21 cellular contexts compared by ENCODE assay signal in genomic region chr22:38609371-38609770, GRCh38. TPM values are rescaled to one million over a fixed set of nuclear protein-coding genes. Genes with fewer than 3 reads are reported as not detected.
"Had no signal": no experiment of that assay in that cellular context is flagged by ENCODE, and none has a peak within 500 bp of the region (broad histone marks: within the 10 kb centered on the region; RNA-seq: fewer than 3 reads in every experiment).

No MANE protein-coding gene starts in this region.

- H3K4me3 Mint-ChIP-seq: activated B cell treated with CpG ODN at 0.5 μM for 24 hours; activated CD4-positive, alpha-beta memory T cell treated with anti-CD3 and anti-CD28 coated beads for 36 hours; activated CD8-positive, alpha-beta memory T cell treated with anti-CD3 and anti-CD28 coated beads, Interleukin-2, amount 10 ng/mL, durations not matched to agents 7 days and 5 days; activated naive CD8-positive, alpha-beta T cell treated with anti-CD3 and anti-CD28 coated beads, Interleukin-2, amount 10 ng/mL, durations not matched to agents 7 days and 5 days; activated T-helper 17 cell treated with anti-CD3 and anti-CD28 coated beads, Interleukin-2, amount 50 U/mL, for 72 hours; mesothelial cell of epicardium; naive B cell; stimulated activated memory B cell treated with anti-CD40 and anti-IgM and Interleukin-4, amounts not matched to agents 10 μg/mL and 1 μg/mL and 100 μg/mL, for 72 hours; T-cell had no signal

- H3K36me3 Mint-ChIP-seq: activated CD4-positive, alpha-beta memory T cell treated with anti-CD3 and anti-CD28 coated beads for 36 hours; activated CD8-positive, alpha-beta memory T cell treated with anti-CD3 and anti-CD28 coated beads, Interleukin-2, amount 10 ng/mL, durations not matched to agents 7 days and 5 days; activated naive CD8-positive, alpha-beta T cell treated with anti-CD3 and anti-CD28 coated beads, Interleukin-2, amount 10 ng/mL, durations not matched to agents 7 days and 5 days; naive B cell; stimulated activated memory B cell treated with anti-CD40 and anti-IgM and Interleukin-4, amounts not matched to agents 10 μg/mL and 1 μg/mL and 100 μg/mL, for 72 hours; T-cell had no signal

- H3K9me3 Mint-ChIP-seq: activated B cell treated with CpG ODN at 0.5 μM for 24 hours; activated CD4-positive, alpha-beta memory T cell treated with anti-CD3 and anti-CD28 coated beads for 36 hours; activated naive CD8-positive, alpha-beta T cell treated with anti-CD3 and anti-CD28 coated beads, Interleukin-2, amount 10 ng/mL, durations not matched to agents 7 days and 5 days; activated T-helper 17 cell treated with anti-CD3 and anti-CD28 coated beads, Interleukin-2, amount 50 U/mL, for 72 hours; mesothelial cell of epicardium; stimulated activated memory B cell treated with anti-CD40 and anti-IgM and Interleukin-4, amounts not matched to agents 10 μg/mL and 1 μg/mL and 100 μg/mL, for 72 hours; T-cell had no signal

- H3K4me1 Mint-ChIP-seq: activated B cell treated with CpG ODN at 0.5 μM for 24 hours; activated CD8-positive, alpha-beta memory T cell treated with anti-CD3 and anti-CD28 coated beads, Interleukin-2, amount 10 ng/mL, durations not matched to agents 7 days and 5 days; activated T-helper 17 cell treated with anti-CD3 and anti-CD28 coated beads, Interleukin-2, amount 50 U/mL, for 72 hours; mesothelial cell of epicardium; naive B cell; stimulated activated memory B cell treated with anti-CD40 and anti-IgM and Interleukin-4, amounts not matched to agents 10 μg/mL and 1 μg/mL and 100 μg/mL, for 72 hours; T-cell had no signal

- DNase-seq: activated B cell treated with CpG ODN at 0.5 μM for 24 hours; activated CD4-positive, alpha-beta memory T cell treated with anti-CD3 and anti-CD28 coated beads for 36 hours; activated CD4-positive, alpha-beta T cell treated with anti-CD3 and anti-CD28 coated beads for 4 hours; activated CD8-positive, alpha-beta memory T cell treated with anti-CD3 and anti-CD28 coated beads, Interleukin-2, amount 10 ng/mL, durations not matched to agents 7 days and 5 days; activated naive CD4-positive, alpha-beta T cell treated with Interleukin-2 at 50 U/mL for 16 hours; activated naive CD8-positive, alpha-beta T cell treated with anti-CD3 and anti-CD28 coated beads, Interleukin-2, amount 10 ng/mL, durations not matched to agents 7 days and 5 days; colonic mucosa; foreskin keratinocyte; glutamatergic neuron; hippocampal formation; islet precursor cell; left lung; naive B cell; ovary; right lobe of liver; stimulated activated CD4-positive, alpha-beta T cell treated with anti-CD3 and anti-CD28 coated beads, Interleukin-4, amount 100 ng/mL, for 4 hours; T-cell; upper lobe of right lung had no signal

- H3K27me3 Mint-ChIP-seq: activated CD8-positive, alpha-beta memory T cell treated with anti-CD3 and anti-CD28 coated beads, Interleukin-2, amount 10 ng/mL, durations not matched to agents 7 days and 5 days; stimulated activated memory B cell treated with anti-CD40 and anti-IgM and Interleukin-4, amounts not matched to agents 10 μg/mL and 1 μg/mL and 100 μg/mL, for 72 hours had no signal

- ATAC-seq: activated CD8-positive, alpha-beta memory T cell treated with anti-CD3 and anti-CD28 coated beads, Interleukin-2, amount 10 ng/mL, durations not matched to agents 7 days and 5 days; activated T-helper 17 cell treated with anti-CD3 and anti-CD28 coated beads, Interleukin-2, amount 50 U/mL, for 72 hours; foreskin keratinocyte; left lung; right lobe of liver; stimulated activated memory B cell treated with anti-CD40 and anti-IgM and Interleukin-4, amounts not matched to agents 10 μg/mL and 1 μg/mL and 100 μg/mL, for 72 hours; T-cell; upper lobe of right lung had no signal

- H3K27ac Mint-ChIP-seq: activated B cell treated with CpG ODN at 0.5 μM for 24 hours; activated CD4-positive, alpha-beta memory T cell treated with anti-CD3 and anti-CD28 coated beads for 36 hours; activated CD8-positive, alpha-beta memory T cell treated with anti-CD3 and anti-CD28 coated beads, Interleukin-2, amount 10 ng/mL, durations not matched to agents 7 days and 5 days; activated naive CD8-positive, alpha-beta T cell treated with anti-CD3 and anti-CD28 coated beads, Interleukin-2, amount 10 ng/mL, durations not matched to agents 7 days and 5 days; activated T-helper 17 cell treated with anti-CD3 and anti-CD28 coated beads, Interleukin-2, amount 50 U/mL, for 72 hours; mesothelial cell of epicardium; naive B cell; stimulated activated memory B cell treated with anti-CD40 and anti-IgM and Interleukin-4, amounts not matched to agents 10 μg/mL and 1 μg/mL and 100 μg/mL, for 72 hours; T-cell had no signal

RNA-seq across cellular contexts. Expression of gene DMC1, which starts 39.4 kb away (rescaled TPM):
- total RNA-seq: upper lobe of right lung had no signal
